In the genomic region with DNA sequence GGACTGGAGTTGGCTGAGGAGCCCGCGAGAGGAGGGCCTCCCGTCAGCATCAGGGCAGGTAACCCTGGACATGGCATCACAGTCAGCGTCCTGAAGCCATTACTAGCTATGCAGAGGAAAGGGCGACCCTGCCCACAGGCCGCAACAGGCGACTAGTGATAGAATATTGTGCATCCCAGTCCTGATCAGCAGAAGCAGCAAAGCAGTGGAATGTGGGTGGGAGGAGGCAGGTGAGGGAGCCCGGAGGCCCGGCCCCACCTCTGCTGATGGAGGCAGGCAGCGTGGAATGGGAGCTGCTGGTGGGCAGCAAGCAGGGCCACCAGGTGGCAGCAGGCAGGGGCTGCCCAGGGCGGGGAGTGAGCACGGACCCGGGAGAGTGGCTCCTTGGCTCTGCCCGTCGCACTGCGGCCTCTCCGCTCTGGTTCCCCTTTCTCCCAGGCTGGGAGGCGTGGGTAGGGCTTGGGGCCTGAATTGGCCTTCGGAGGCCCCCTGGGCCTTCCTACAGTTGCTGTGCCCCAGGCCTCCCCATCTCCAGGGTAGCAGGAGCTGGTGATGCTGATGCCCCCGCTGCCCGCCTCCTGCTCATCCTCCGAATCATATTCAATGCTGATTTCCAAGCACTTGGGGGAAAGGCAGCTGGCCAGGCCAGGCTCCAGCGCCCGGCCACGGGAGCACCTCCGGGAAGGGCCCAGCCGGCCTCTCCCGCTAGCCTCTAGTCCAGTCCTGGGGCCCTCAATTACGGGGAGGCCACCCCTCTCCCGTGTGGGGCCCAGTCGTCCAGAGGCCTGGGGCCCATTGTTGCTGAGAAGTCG, we compare ENCODE assay signal across 8 cellular contexts. TPM values are rescaled to one million over a fixed set of nuclear protein-coding genes. Genes with fewer than 3 reads are reported as not detected.
DNase-seq lines count a peak whose midpoint lies in the region; ATAC-seq and TF ChIP-seq lines count a peak whose summit lies in the region.

No MANE protein-coding gene starts in this region.

- CTCF ChIA-PET in naive thymus-derived CD4-positive, alpha-beta T cell (lab: Charles Lee): interaction anchor here (1.5 kb wide), 1 partner anchor 29 kb away, joined by 3 read pairs; no protein-coding TSS in a partner anchor

- peak; percentile 36 for ATAC-seq in naive thymus-derived CD4-positive, alpha-beta T cell
- ATAC-seq in GM18498 (IDR thresholded peaks at IDR 0.05; ENCODE audit: unreplicated experiment) (no peak), HG03135 (IDR thresholded peaks at IDR 0.05; ENCODE audit: unreplicated experiment) (no peak)

- H3K36me3 Mint-ChIP-seq in HFFc6 (ENCODE audit: low read depth): no peaks in the 10 kb centered on the region
- no peaks in the 10 kb centered on the region for H3K36me3 Mint-ChIP-seq in dendritic cell treated with granulocyte-macrophage colony-stimulating factor and Interleukin-4, amounts not matched to agents 40 ng/mL and 50 ng/mL, for 4 days (ENCODE audit: low read depth)
- peaks cover 0 to 9% (median 0%) of the 10 kb centered on the region in 5 donors for H3K36me3 Mint-ChIP-seq in naive thymus-derived CD4-positive, alpha-beta T cell

- no peaks in the 10 kb centered on the region for H3K27me3 ChIP-seq in naive thymus-derived CD4-positive, alpha-beta T cell (ENCODE audit: control insufficient read depth in 2 of 2, insufficient read depth in 2 of 2, low read length in 2 of 2)

- H3K9me3 ChIP-seq in naive thymus-derived CD4-positive, alpha-beta T cell (ENCODE audit: control insufficient read depth in 2 of 3, low read length in 3 of 3): no peaks in the 10 kb centered on the region

- POLR2A ChIA-PET in naive thymus-derived CD4-positive, alpha-beta T cell (lab: Charles Lee): interaction anchor here (1.4 kb wide), 1 partner anchor 36 kb away, joined by 5 read pairs; no protein-coding TSS in a partner anchor

- H3K4me3 ChIP-seq in naive thymus-derived CD4-positive, alpha-beta T cell (ENCODE audit: low read length): no peak overlapping the region

- H3K27me3 Mint-ChIP-seq in HFFc6 (ENCODE audit: insufficient read depth): peaks cover 9% of the 10 kb centered on the region
- H3K27me3 Mint-ChIP-seq in dendritic cell treated with granulocyte-macrophage colony-stimulating factor and Interleukin-4, amounts not matched to agents 40 ng/mL and 50 ng/mL, for 4 days: peaks cover 33% of the 10 kb centered on the region
- H3K27me3 Mint-ChIP-seq in naive thymus-derived CD4-positive, alpha-beta T cell: no peaks in the 10 kb centered on the region

- TF ChIP-seq CTCF in HFFc6 (IDR thresholded peaks at IDR 0.05): peak; percentile 51

- intact Hi-C loops in dendritic cell treated with granulocyte-macrophage colony-stimulating factor and Interleukin-4, amounts not matched to agents 40 ng/mL and 50 ng/mL, for 4 days (cut with micrococcal nuclease): no loop called here
- intact Hi-C loops in naive thymus-derived CD4-positive, alpha-beta T cell (cut with micrococcal nuclease): no loop called here

- H3K27ac Mint-ChIP-seq in HFFc6: no peak overlapping the region
- peak overlapping the region; percentile 53 for H3K27ac Mint-ChIP-seq in dendritic cell treated with granulocyte-macrophage colony-stimulating factor and Interleukin-4, amounts not matched to agents 40 ng/mL and 50 ng/mL, for 4 days
- peak overlapping the region in 1 of 9 donors; percentile 80 for H3K27ac Mint-ChIP-seq in naive thymus-derived CD4-positive, alpha-beta T cell

- no peaks in the 10 kb centered on the region for H3K4me1 Mint-ChIP-seq in HFFc6 (ENCODE audit: low read depth)
- peaks cover 58% of the 10 kb centered on the region for H3K4me1 Mint-ChIP-seq in dendritic cell treated with granulocyte-macrophage colony-stimulating factor and Interleukin-4, amounts not matched to agents 40 ng/mL and 50 ng/mL, for 4 days (ENCODE audit: low read depth)
- H3K4me1 Mint-ChIP-seq in naive thymus-derived CD4-positive, alpha-beta T cell: peaks cover 0 to 7% (median 4%) of the 10 kb centered on the region in 7 donors

- H3K36me3 ChIP-seq in naive thymus-derived CD4-positive, alpha-beta T cell (ENCODE audit: control insufficient read depth in 2 of 3, insufficient read depth in 3 of 3, low read length in 3 of 3): peaks cover 0 to 3% (median 0%) of the 10 kb centered on the region in 3 experiments

- peaks cover 0 to 6% of the 10 kb centered on the region in 2 donors for H3K4me1 ChIP-seq in naive thymus-derived CD4-positive, alpha-beta T cell (ENCODE audit: control insufficient read depth in 2 of 2, insufficient read depth in 2 of 2, low read length in 2 of 2)

- H3K27ac ChIP-seq in naive thymus-derived CD4-positive, alpha-beta T cell (ENCODE audit: low read depth, low read length): no peak overlapping the region

- H3K4me3 Mint-ChIP-seq in HFFc6: no peak overlapping the region
- no peak overlapping the region for H3K4me3 Mint-ChIP-seq in dendritic cell treated with granulocyte-macrophage colony-stimulating factor and Interleukin-4, amounts not matched to agents 40 ng/mL and 50 ng/mL, for 4 days
- no peak overlapping the region for H3K4me3 Mint-ChIP-seq in naive thymus-derived CD4-positive, alpha-beta T cell

- H3K9me3 Mint-ChIP-seq in HFFc6: no peaks in the 10 kb centered on the region
- H3K9me3 Mint-ChIP-seq in dendritic cell treated with granulocyte-macrophage colony-stimulating factor and Interleukin-4, amounts not matched to agents 40 ng/mL and 50 ng/mL, for 4 days: no peaks in the 10 kb centered on the region
- no peaks in the 10 kb centered on the region for H3K9me3 Mint-ChIP-seq in naive thymus-derived CD4-positive, alpha-beta T cell

- DNase-seq in COR-L47 (lab: John Stamatoyannopoulos, UW) (peak; percentile 33), HFFc6 (no peak), SW 1271 (lab: John Stamatoyannopoulos, UW) (no peak)
- no peak for DNase-seq in naive thymus-derived CD4-positive, alpha-beta T cell
- no peak for DNase-seq in stimulated activated CD4-positive, alpha-beta T cell treated with anti-CD3 and anti-CD28 coated beads, Interleukin-12 subunit alpha, Interleukin-12 subunit beta, amount 100 ng/mL, for 4 hours

RNA-seq across cellular contexts. Expression of a gene that starts 20.2 kb away (rescaled TPM):
- 1 to 10 TPM in 4 of 6 experiments, under 1 TPM in 2; 0.50 to 1.8 (median 1.3) TPM for total RNA-seq in HFFc6 (2021; fragmentation: NEBNext Ultra II Directional; extraction: Animal tissue kit (Norgen Biotek cat#: 25700))
- total RNA-seq in naive thymus-derived CD4-positive, alpha-beta T cell: 10 to 100 TPM; 11.2 to 62.5 (median 20.5) TPM
- 1 to 10 TPM in 1 of 2 donors, under 1 TPM in 1; 0.20 to 1.5 TPM for polyA plus RNA-seq in naive thymus-derived CD4-positive, alpha-beta T cell

RNA-seq across cellular contexts. Expression of a gene that starts 27.6 kb away (rescaled TPM):
- not detected for total RNA-seq in HFFc6 (2021; fragmentation: NEBNext Ultra II Directional; extraction: Animal tissue kit (Norgen Biotek cat#: 25700))
- 1 to 10 TPM in 1 of 5 experiments, under 1 TPM in 1, not detected in 3; 0.32 to 7.3 TPM for total RNA-seq in naive thymus-derived CD4-positive, alpha-beta T cell
- not detected for polyA plus RNA-seq in naive thymus-derived CD4-positive, alpha-beta T cell

RNA-seq across cellular contexts. Expression of a gene that starts 43.6 kb away (rescaled TPM):
- 100 to 1,000 TPM in 4 of 6 experiments, 10 to 100 TPM in 2; 95.6 to 110 (median 105) TPM for total RNA-seq in HFFc6 (2021; fragmentation: NEBNext Ultra II Directional; extraction: Animal tissue kit (Norgen Biotek cat#: 25700))
- 10 to 100 TPM; 36.0 to 75.6 (median 62.3) TPM for total RNA-seq in naive thymus-derived CD4-positive, alpha-beta T cell
- 10 to 100 TPM; 69.4 to 91.7 TPM for polyA plus RNA-seq in naive thymus-derived CD4-positive, alpha-beta T cell

Comparison
In these comparisons a context has a peak if more than half of its experiments do, and no peak if none do; other contexts are left out.
1. RNA of a gene that starts 20.2 kb away (total RNA-seq): 11.2 to 62.5 TPM in naive thymus-derived CD4-positive, alpha-beta T cell; 0.50 to 1.8 TPM in HFFc6; every median in the first group is over 4 times any median in the second.